In genomic region chr16:593807-594206, GRCh38 we compare ENCODE assay signal across 17 cellular contexts. TPM values are rescaled to one million over a fixed set of nuclear protein-coding genes. Genes with fewer than 3 reads are reported as not detected.
DNase-seq lines count a peak whose midpoint lies in the region; ATAC-seq, FAIRE-seq and TF ChIP-seq lines count a peak whose summit lies in the region.
"Had no signal": no experiment of that assay in that cellular context is flagged by ENCODE, and none has a peak within 500 bp of the region (broad histone marks: within the 10 kb centered on the region; RNA-seq: fewer than 3 reads in every experiment).

No MANE protein-coding gene starts in this region.

- TF ChIP-seq EP300 in HepG2 (IDR thresholded peaks at IDR 0.05; ENCODE audit: low read depth in 2 of 2, low read length in 2 of 2), result no peak
- no peak for TF ChIP-seq EP300 in HepG2 (CRISPR knock-in tag; IDR thresholded peaks at IDR 0.05; ENCODE audit: borderline replicate concordance)

- H3K4me1 Mint-ChIP-seq in osteocyte (ENCODE audit: unreplicated experiment), result peaks cover 27% of the 10 kb centered on the region

- ATAC-seq in HepG2, result no peak
- ATAC-seq in HG03457 (IDR thresholded peaks at IDR 0.05; ENCODE audit: unreplicated experiment), result no peak
- ATAC-seq in GM18870 (IDR thresholded peaks at IDR 0.05; ENCODE audit: unreplicated experiment), result no peak
- no peak for ATAC-seq in HG02981 (IDR thresholded peaks at IDR 0.05; ENCODE audit: unreplicated experiment)
- ATAC-seq: activated naive CD8-positive, alpha-beta T cell treated with anti-CD3 and anti-CD28 coated beads, Interleukin-2, amount 50 U/mL, for 24 hours; sciatic nerve had no signal

- no peak overlapping the region for H2AFZ ChIP-seq in HepG2 (ENCODE audit: low read length)

- TF ChIP-seq CTCF in liver (IDR thresholded peaks at IDR 0.05; ENCODE audit: low read depth, low read length, missing input control) (no peak), HepG2 (CRISPR knock-in tag; IDR thresholded peaks at IDR 0.05) (no peak), epithelial cell of esophagus (IDR thresholded peaks at IDR 0.05; ENCODE audit: insufficient read depth, low read depth, low read length, missing control alignments) (no peak), osteocyte (IDR thresholded peaks at IDR 0.05) (no peak)

- H3K9me3 ChIP-seq in liver (ENCODE audit: control insufficient read depth in 4 of 4, low read length in 3 of 4) (no peaks in the 10 kb centered on the region), HepG2 (ENCODE audit: low read length) (no peaks in the 10 kb centered on the region)
- H3K9me3 ChIP-seq: SJSA1 had no signal

- H3K27me3 Mint-ChIP-seq in osteocyte (ENCODE audit: unreplicated experiment), result no peaks in the 10 kb centered on the region
- H3K27me3 Mint-ChIP-seq: activated naive CD8-positive, alpha-beta T cell treated with anti-CD3 and anti-CD28 coated beads, Interleukin-2, amount 50 U/mL, for 24 hours had no signal

- H3K4me1 ChIP-seq in liver (ENCODE audit: control insufficient read depth in 4 of 4, insufficient read depth in 4 of 4, low read length in 3 of 4) (peaks cover 21 to 71% (median 60%) of the 10 kb centered on the region in 4 donors), HepG2 (ENCODE audit: insufficient read depth, low read length) (peaks cover 34% of the 10 kb centered on the region)

- CTCF ChIA-PET in HepG2 (lab: Yijun Ruan, JAX; ENCODE audit: low intra/inter-chr PET ratio, low total read pairs), result no interaction called here

- in situ Hi-C loops in HepG2 (cut with HindIII; ENCODE audit: extremely low pct_ligation_motif_present, low pct_unique_long_range_greater_than_20kb), result no loop called here

- H3K4me3 ChIP-seq in liver (ENCODE audit: low read depth in 1 of 3, low read length in 3 of 3) (no peak overlapping the region), HepG2 (replicated peaks in 1 of 3; ENCODE audit: insufficient read depth in 1 of 3, low read depth in 2 of 3, low read length in 3 of 3) (no peak overlapping the region), epithelial cell of esophagus (ENCODE audit: low read length) (peak overlapping the region; percentile 13)
- H3K4me3 ChIP-seq: SJSA1 had no signal

- BruUV-seq in HepG2 (replicated peaks; lab: Mats Ljungman, UMichigan), result no TSS peak

- H3K4me2 ChIP-seq in HepG2 (ENCODE audit: low read depth, low read length), result no peak overlapping the region; the same call in 1 of the 2 replicates

- no peaks in the 10 kb centered on the region for H3K36me3 ChIP-seq in liver (ENCODE audit: control insufficient read depth in 4 of 4, insufficient read depth in 3 of 4, low read depth in 1 of 4, low read length in 3 of 4)
- peaks cover 4 to 7% of the 10 kb centered on the region in 2 experiments; a peak in 1 of 5 replicates for H3K36me3 ChIP-seq in HepG2 (replicated peaks in 1 of 2; ENCODE audit: control insufficient read depth in 1 of 2, insufficient read depth in 2 of 2, low read length in 2 of 2)

- TF ChIP-seq RAD21 in liver (IDR thresholded peaks at IDR 0.05) (no peak), HepG2 (CRISPR knock-in tag; IDR thresholded peaks at IDR 0.05) (no peak)

- intact Hi-C loops in HepG2 (cut with micrococcal nuclease; ENCODE audit: unreplicated experiment), result no loop called here

- H3K9me3 Mint-ChIP-seq in osteocyte (ENCODE audit: unreplicated experiment), result no peaks in the 10 kb centered on the region
- H3K9me3 Mint-ChIP-seq: activated naive CD8-positive, alpha-beta T cell treated with anti-CD3 and anti-CD28 coated beads, Interleukin-2, amount 50 U/mL, for 24 hours had no signal

- POLR2A ChIA-PET in HepG2 (lab: Yijun Ruan, JAX), result no interaction called here

- H3K4me3 Mint-ChIP-seq in osteocyte (ENCODE audit: unreplicated experiment), result no peak overlapping the region
- H3K4me3 Mint-ChIP-seq: activated naive CD8-positive, alpha-beta T cell treated with anti-CD3 and anti-CD28 coated beads, Interleukin-2, amount 50 U/mL, for 24 hours had no signal

- H4K20me1 ChIP-seq in HepG2 (ENCODE audit: insufficient read depth, low read length), result peaks cover 10% of the 10 kb centered on the region; the same call in 1 of the 2 replicates

- H3K9ac ChIP-seq in liver (ENCODE audit: low read depth in 1 of 2, low read length in 2 of 2) (no peak overlapping the region), HepG2 (ENCODE audit: insufficient read depth, low read depth, low read length) (no peak overlapping the region)

- peaks cover 13% of the 10 kb centered on the region for H3K36me3 Mint-ChIP-seq in osteocyte (ENCODE audit: unreplicated experiment)

- no peak for FAIRE-seq in HepG2 (lab: Jason Lieb, UNC)
- FAIRE-seq: A204.1 had no signal

- DNase-seq in HepG2 (ENCODE audit: low spot score) (no peak), epithelial cell of esophagus (ENCODE audit: low read depth) (no peak), osteocyte (ENCODE audit: extremely low spot score, unreplicated experiment) (no peak), NCI-H2227 (lab: John Stamatoyannopoulos, UW; ENCODE audit: unreplicated experiment) (no peak)
- DNase-seq: activated naive CD8-positive, alpha-beta T cell treated with anti-CD3 and anti-CD28 coated beads, Interleukin-2, amount 50 U/mL, for 24 hours; cortex of kidney; DMS 273 treated with DMSO at 0.1 percent for 48 hours; midbrain; NCI-H1436 treated with DMSO at 0.1 percent for 48 hours had no signal

- H3K27ac ChIP-seq in liver (ENCODE audit: low read depth in 1 of 2, low read length in 2 of 2), result peak overlapping the region; percentile 81 to 88
- no peak overlapping the region for H3K27ac ChIP-seq in HepG2 (ENCODE audit: extremely low read length, insufficient read depth, low read length)
- H3K27ac ChIP-seq: SJSA1 had no signal

- WGBS in liver, result 84% methylated on average over 16 of the region's 16 CpGs
- 98% methylated on average over 11 of the region's 16 CpGs for WGBS in HepG2 (ENCODE audit: low lambda C conversion rate)

- peak overlapping the region; percentile 61 for H3K27ac Mint-ChIP-seq in osteocyte (ENCODE audit: unreplicated experiment)
- H3K27ac Mint-ChIP-seq: activated naive CD8-positive, alpha-beta T cell treated with anti-CD3 and anti-CD28 coated beads, Interleukin-2, amount 50 U/mL, for 24 hours had no signal

- H3K79me2 ChIP-seq in HepG2 (ENCODE audit: insufficient read depth, low read length), result peaks cover 43% of the 10 kb centered on the region

- no peak for TF ChIP-seq POLR2A in HepG2 (IDR thresholded peaks at IDR 0.05; ENCODE audit: insufficient read depth in 1 of 2, low read depth in 2 of 2, low read length in 2 of 2)

- H3K27me3 ChIP-seq in liver (ENCODE audit: control insufficient read depth in 4 of 4, insufficient read depth in 4 of 4, low read length in 3 of 4), result no peaks in the 10 kb centered on the region
- no peaks in the 10 kb centered on the region; a peak in 1 of 5 replicates for H3K27me3 ChIP-seq in HepG2 (ENCODE audit: control insufficient read depth in 1 of 2, insufficient read depth in 2 of 2, low read length in 2 of 2)
- H3K27me3 ChIP-seq: SJSA1 had no signal

RNA-seq across cellular contexts. Expression of gene RAB40C, which starts 3.9 kb away (rescaled TPM):
- total RNA-seq in liver (10 to 100 TPM in 1 of 2 donors, 1 to 10 TPM in 1; 7.7 to 11.0 TPM), HepG2 (2016; rRNA removed; fragmentation: Illumina TruSeq; extraction: Trizol) (8.2 and 11.5 TPM in 2 replicates), osteocyte (17.1 and 20.0 TPM in 2 replicates)
- polyA plus RNA-seq in liver (10 to 100 TPM in 1 of 2 donors, 1 to 10 TPM in 1; 6.1 to 10.7 TPM), HepG2 (2011; rRNA removed) (7.7 and 10.6 TPM in 2 replicates)
- 3.9 TPM in 2 replicates for total RNA-seq in HepG2 (2016; cell fraction: cytosol; rRNA removed; fragmentation: Illumina TruSeq; extraction: Trizol; ENCODE audit: low read depth)
- total RNA-seq in HepG2 (2016; cell fraction: insoluble cytoplasmic fraction; rRNA removed; fragmentation: Illumina TruSeq; extraction: Trizol), result 7.7 and 10.5 TPM in 2 replicates
- total RNA-seq in HepG2 (2016; cell fraction: membrane; rRNA removed; fragmentation: Illumina TruSeq; extraction: Trizol), result 9.2 and 9.7 TPM in 2 replicates
- 6.0 and 7.3 TPM in 2 replicates for total RNA-seq in HepG2 (2016; cell fraction: nucleus; rRNA removed; fragmentation: Illumina TruSeq; extraction: Trizol)
- polyA plus RNA-seq in HepG2 (2011; cell fraction: cytosol; rRNA removed), result 6.0 and 10.4 TPM in 2 replicates
- polyA plus RNA-seq in HepG2 (2011; cell fraction: nucleus; rRNA removed), result 25.9 TPM in 2 replicates
- 7.0 and 9.0 TPM in 2 replicates for polyA plus RNA-seq in HepG2 (2012)
- polyA plus RNA-seq in HepG2 (2016; cell fraction: cytosol; fragmentation: Illumina TruSeq; extraction: Trizol; ENCODE audit: low read depth), result 2.5 and 2.9 TPM in 2 replicates
- polyA plus RNA-seq in HepG2 (2016; cell fraction: insoluble cytoplasmic fraction; fragmentation: Illumina TruSeq; extraction: Trizol; ENCODE audit: low read depth), result 8.9 and 11.2 TPM in 2 replicates
- 6.5 and 6.8 TPM in 2 replicates for polyA plus RNA-seq in HepG2 (2016; cell fraction: membrane; fragmentation: Illumina TruSeq; extraction: Trizol; ENCODE audit: low read depth)
- 20.2 and 22.4 TPM in 2 replicates for polyA plus RNA-seq in HepG2 (2016; cell fraction: nucleus; fragmentation: Illumina TruSeq; extraction: Trizol; ENCODE audit: insufficient read depth, low read depth)
- polyA minus RNA-seq in HepG2 (2011; rRNA and poly(A)+ RNA removed; ENCODE audit: low replicate concordance), result 15.3 and 16.9 TPM in 2 replicates
- 5.5 and 7.3 TPM in 2 replicates for polyA minus RNA-seq in HepG2 (2011; cell fraction: cytosol; rRNA and poly(A)+ RNA removed)
- polyA minus RNA-seq in HepG2 (2011; cell fraction: nucleus; rRNA and poly(A)+ RNA removed), result 3.4 and 4.0 TPM in 2 replicates

RNA-seq across cellular contexts. Expression of gene PIGQ, which starts 24.0 kb away (rescaled TPM):
- total RNA-seq in liver, result 100 to 1,000 TPM in 1 of 2 donors, 10 to 100 TPM in 1; 16.8 to 144 TPM
- polyA plus RNA-seq in liver, result 10 to 100 TPM; 18.9 to 22.4 TPM
- 8.4 and 19.7 TPM in 2 replicates for total RNA-seq in HepG2 (2016; rRNA removed; fragmentation: Illumina TruSeq; extraction: Trizol)
- 7.5 and 10.0 TPM in 2 replicates for total RNA-seq in HepG2 (2016; cell fraction: cytosol; rRNA removed; fragmentation: Illumina TruSeq; extraction: Trizol; ENCODE audit: low read depth)
- total RNA-seq in HepG2 (2016; cell fraction: insoluble cytoplasmic fraction; rRNA removed; fragmentation: Illumina TruSeq; extraction: Trizol), result 7.4 and 18.9 TPM in 2 replicates
- 13.0 and 18.2 TPM in 2 replicates for total RNA-seq in HepG2 (2016; cell fraction: membrane; rRNA removed; fragmentation: Illumina TruSeq; extraction: Trizol)
- total RNA-seq in HepG2 (2016; cell fraction: nucleus; rRNA removed; fragmentation: Illumina TruSeq; extraction: Trizol), result 16.8 and 19.0 TPM in 2 replicates
- 7.7 and 13.6 TPM in 2 replicates for polyA plus RNA-seq in HepG2 (2011; rRNA removed)
- polyA plus RNA-seq in HepG2 (2011; cell fraction: cytosol; rRNA removed), result 7.2 and 11.6 TPM in 2 replicates
- 70.8 and 80.2 TPM in 2 replicates for polyA plus RNA-seq in HepG2 (2011; cell fraction: nucleus; rRNA removed)
- polyA plus RNA-seq in HepG2 (2012), result 6.7 and 8.5 TPM in 2 replicates
- 6.3 and 7.2 TPM in 2 replicates for polyA plus RNA-seq in HepG2 (2016; cell fraction: cytosol; fragmentation: Illumina TruSeq; extraction: Trizol; ENCODE audit: low read depth)
- 6.9 and 8.3 TPM in 2 replicates for polyA plus RNA-seq in HepG2 (2016; cell fraction: insoluble cytoplasmic fraction; fragmentation: Illumina TruSeq; extraction: Trizol; ENCODE audit: low read depth)
- 10.4 and 10.8 TPM in 2 replicates for polyA plus RNA-seq in HepG2 (2016; cell fraction: membrane; fragmentation: Illumina TruSeq; extraction: Trizol; ENCODE audit: low read depth)
- 31.7 and 36.7 TPM in 2 replicates for polyA plus RNA-seq in HepG2 (2016; cell fraction: nucleus; fragmentation: Illumina TruSeq; extraction: Trizol; ENCODE audit: insufficient read depth, low read depth)
- 38.0 and 89.1 TPM in 2 replicates for polyA minus RNA-seq in HepG2 (2011; rRNA and poly(A)+ RNA removed; ENCODE audit: low replicate concordance)
- polyA minus RNA-seq in HepG2 (2011; cell fraction: cytosol; rRNA and poly(A)+ RNA removed), result 8.1 and 11.1 TPM in 2 replicates
- 13.6 and 14.0 TPM in 2 replicates for polyA minus RNA-seq in HepG2 (2011; cell fraction: nucleus; rRNA and poly(A)+ RNA removed)
- total RNA-seq in osteocyte, result 62.0 and 63.6 TPM in 2 replicates

RNA-seq across cellular contexts. Expression of gene NHLRC4, which starts 27.0 kb away (rescaled TPM):
- 1 to 10 TPM in 1 of 2 donors, under 1 TPM in 1; 0.25 to 7.0 TPM for total RNA-seq in liver
- polyA plus RNA-seq in liver, result under 1 TPM in 1 of 2 donors, not detected in 1; 0.17 TPM
- total RNA-seq in HepG2 (2016; rRNA removed; fragmentation: Illumina TruSeq; extraction: Trizol), result 0.40 and 0.48 TPM in 2 replicates
- total RNA-seq in HepG2 (2016; cell fraction: cytosol; rRNA removed; fragmentation: Illumina TruSeq; extraction: Trizol; ENCODE audit: low read depth), result not detected in 2 replicates
- total RNA-seq in HepG2 (2016; cell fraction: insoluble cytoplasmic fraction; rRNA removed; fragmentation: Illumina TruSeq; extraction: Trizol), result 0.33 and 0.45 TPM in 2 replicates
- 0.10 and 0.22 TPM in 2 replicates for total RNA-seq in HepG2 (2016; cell fraction: membrane; rRNA removed; fragmentation: Illumina TruSeq; extraction: Trizol)
- 0.22 TPM in 1 of 2 replicates, not detected in the other for total RNA-seq in HepG2 (2016; cell fraction: nucleus; rRNA removed; fragmentation: Illumina TruSeq; extraction: Trizol)
- 0.59 and 1.1 TPM in 2 replicates for polyA plus RNA-seq in HepG2 (2011; rRNA removed)
- 0.71 and 1.2 TPM in 2 replicates for polyA plus RNA-seq in HepG2 (2011; cell fraction: cytosol; rRNA removed)
- polyA plus RNA-seq in HepG2 (2011; cell fraction: nucleus; rRNA removed), result 1.3 and 1.7 TPM in 2 replicates
- 1.4 and 1.5 TPM in 2 replicates for polyA plus RNA-seq in HepG2 (2012)
- polyA plus RNA-seq in HepG2 (2016; cell fraction: cytosol; fragmentation: Illumina TruSeq; extraction: Trizol; ENCODE audit: low read depth), result 0.09 TPM in 1 of 2 replicates, not detected in the other
- 0.26 TPM in 2 replicates for polyA plus RNA-seq in HepG2 (2016; cell fraction: insoluble cytoplasmic fraction; fragmentation: Illumina TruSeq; extraction: Trizol; ENCODE audit: low read depth)
- not detected in 2 replicates for polyA plus RNA-seq in HepG2 (2016; cell fraction: membrane; fragmentation: Illumina TruSeq; extraction: Trizol; ENCODE audit: low read depth)
- not detected in 2 replicates for polyA plus RNA-seq in HepG2 (2016; cell fraction: nucleus; fragmentation: Illumina TruSeq; extraction: Trizol; ENCODE audit: insufficient read depth, low read depth)
- polyA minus RNA-seq in HepG2 (2011; rRNA and poly(A)+ RNA removed; ENCODE audit: low replicate concordance), result 1.4 TPM in 1 of 2 replicates, not detected in the other
- polyA minus RNA-seq in HepG2 (2011; cell fraction: cytosol; rRNA and poly(A)+ RNA removed), result 0.40 and 0.88 TPM in 2 replicates
- polyA minus RNA-seq in HepG2 (2011; cell fraction: nucleus; rRNA and poly(A)+ RNA removed), result 0.13 and 0.25 TPM in 2 replicates
- 0.57 and 1.7 TPM in 2 replicates for total RNA-seq in osteocyte

RNA-seq across cellular contexts. Expression of gene PRR35, which starts 33.6 kb away (rescaled TPM):
- total RNA-seq in liver, result not detected
- polyA plus RNA-seq in liver, result not detected
- total RNA-seq in HepG2 (2016; rRNA removed; fragmentation: Illumina TruSeq; extraction: Trizol), result 0.07 TPM in 1 of 2 replicates, not detected in the other
- total RNA-seq in HepG2 (2016; cell fraction: cytosol; rRNA removed; fragmentation: Illumina TruSeq; extraction: Trizol; ENCODE audit: low read depth), result not detected in 2 replicates
- not detected in 2 replicates for total RNA-seq in HepG2 (2016; cell fraction: insoluble cytoplasmic fraction; rRNA removed; fragmentation: Illumina TruSeq; extraction: Trizol)
- not detected in 2 replicates for total RNA-seq in HepG2 (2016; cell fraction: membrane; rRNA removed; fragmentation: Illumina TruSeq; extraction: Trizol)
- not detected in 2 replicates for total RNA-seq in HepG2 (2016; cell fraction: nucleus; rRNA removed; fragmentation: Illumina TruSeq; extraction: Trizol)
- polyA plus RNA-seq in HepG2 (2011; rRNA removed), result 0.16 and 0.38 TPM in 2 replicates
- polyA plus RNA-seq in HepG2 (2011; cell fraction: cytosol; rRNA removed), result 0.23 and 0.28 TPM in 2 replicates
- 0.81 and 1.2 TPM in 2 replicates for polyA plus RNA-seq in HepG2 (2011; cell fraction: nucleus; rRNA removed)
- 0.63 and 0.74 TPM in 2 replicates for polyA plus RNA-seq in HepG2 (2012)
- not detected in 2 replicates for polyA plus RNA-seq in HepG2 (2016; cell fraction: cytosol; fragmentation: Illumina TruSeq; extraction: Trizol; ENCODE audit: low read depth)
- not detected in 2 replicates for polyA plus RNA-seq in HepG2 (2016; cell fraction: insoluble cytoplasmic fraction; fragmentation: Illumina TruSeq; extraction: Trizol; ENCODE audit: low read depth)
- not detected in 2 replicates for polyA plus RNA-seq in HepG2 (2016; cell fraction: membrane; fragmentation: Illumina TruSeq; extraction: Trizol; ENCODE audit: low read depth)
- polyA plus RNA-seq in HepG2 (2016; cell fraction: nucleus; fragmentation: Illumina TruSeq; extraction: Trizol; ENCODE audit: insufficient read depth, low read depth), result not detected in 2 replicates
- polyA minus RNA-seq in HepG2 (2011; rRNA and poly(A)+ RNA removed; ENCODE audit: low replicate concordance), result 0.12 TPM in 1 of 2 replicates, not detected in the other
- 0.35 and 0.40 TPM in 2 replicates for polyA minus RNA-seq in HepG2 (2011; cell fraction: cytosol; rRNA and poly(A)+ RNA removed)
- not detected in 2 replicates for polyA minus RNA-seq in HepG2 (2011; cell fraction: nucleus; rRNA and poly(A)+ RNA removed)
- not detected in 2 replicates for total RNA-seq in osteocyte
- total RNA-seq: sciatic nerve, SJSA1, subcutaneous adipose tissue had no signal

RNA-seq across cellular contexts. Expression of gene WFIKKN1, which starts 37.0 kb away (rescaled TPM):
- 1 to 10 TPM in 1 of 2 donors, under 1 TPM in 1; 0.67 to 1.2 TPM for total RNA-seq in liver
- under 1 TPM; 0.19 to 0.24 TPM for polyA plus RNA-seq in liver
- 2.4 and 4.9 TPM in 2 replicates for total RNA-seq in HepG2 (2016; rRNA removed; fragmentation: Illumina TruSeq; extraction: Trizol)
- 0.61 and 0.88 TPM in 2 replicates for total RNA-seq in HepG2 (2016; cell fraction: cytosol; rRNA removed; fragmentation: Illumina TruSeq; extraction: Trizol; ENCODE audit: low read depth)
- total RNA-seq in HepG2 (2016; cell fraction: insoluble cytoplasmic fraction; rRNA removed; fragmentation: Illumina TruSeq; extraction: Trizol), result 2.1 and 4.8 TPM in 2 replicates
- 1.1 and 1.8 TPM in 2 replicates for total RNA-seq in HepG2 (2016; cell fraction: membrane; rRNA removed; fragmentation: Illumina TruSeq; extraction: Trizol)
- 3.0 and 3.4 TPM in 2 replicates for total RNA-seq in HepG2 (2016; cell fraction: nucleus; rRNA removed; fragmentation: Illumina TruSeq; extraction: Trizol)
- 1.7 and 2.9 TPM in 2 replicates for polyA plus RNA-seq in HepG2 (2011; rRNA removed)
- 2.6 and 4.2 TPM in 2 replicates for polyA plus RNA-seq in HepG2 (2011; cell fraction: cytosol; rRNA removed)
- 4.0 and 4.2 TPM in 2 replicates for polyA plus RNA-seq in HepG2 (2011; cell fraction: nucleus; rRNA removed)
- polyA plus RNA-seq in HepG2 (2012), result 1.7 and 2.2 TPM in 2 replicates
- 0.58 and 0.66 TPM in 2 replicates for polyA plus RNA-seq in HepG2 (2016; cell fraction: cytosol; fragmentation: Illumina TruSeq; extraction: Trizol; ENCODE audit: low read depth)
- polyA plus RNA-seq in HepG2 (2016; cell fraction: insoluble cytoplasmic fraction; fragmentation: Illumina TruSeq; extraction: Trizol; ENCODE audit: low read depth), result 2.6 and 2.7 TPM in 2 replicates
- polyA plus RNA-seq in HepG2 (2016; cell fraction: membrane; fragmentation: Illumina TruSeq; extraction: Trizol; ENCODE audit: low read depth), result 0.93 and 1.1 TPM in 2 replicates
- polyA plus RNA-seq in HepG2 (2016; cell fraction: nucleus; fragmentation: Illumina TruSeq; extraction: Trizol; ENCODE audit: insufficient read depth, low read depth), result 5.9 and 6.7 TPM in 2 replicates
- 3.9 and 5.4 TPM in 2 replicates for polyA minus RNA-seq in HepG2 (2011; rRNA and poly(A)+ RNA removed; ENCODE audit: low replicate concordance)
- polyA minus RNA-seq in HepG2 (2011; cell fraction: cytosol; rRNA and poly(A)+ RNA removed), result 3.1 and 4.6 TPM in 2 replicates
- polyA minus RNA-seq in HepG2 (2011; cell fraction: nucleus; rRNA and poly(A)+ RNA removed), result 1.0 and 1.7 TPM in 2 replicates
- total RNA-seq in osteocyte, result 0.47 and 0.56 TPM in 2 replicates
